Comparison of ENCODE assay signal across 15 cellular contexts in the genomic region with DNA sequence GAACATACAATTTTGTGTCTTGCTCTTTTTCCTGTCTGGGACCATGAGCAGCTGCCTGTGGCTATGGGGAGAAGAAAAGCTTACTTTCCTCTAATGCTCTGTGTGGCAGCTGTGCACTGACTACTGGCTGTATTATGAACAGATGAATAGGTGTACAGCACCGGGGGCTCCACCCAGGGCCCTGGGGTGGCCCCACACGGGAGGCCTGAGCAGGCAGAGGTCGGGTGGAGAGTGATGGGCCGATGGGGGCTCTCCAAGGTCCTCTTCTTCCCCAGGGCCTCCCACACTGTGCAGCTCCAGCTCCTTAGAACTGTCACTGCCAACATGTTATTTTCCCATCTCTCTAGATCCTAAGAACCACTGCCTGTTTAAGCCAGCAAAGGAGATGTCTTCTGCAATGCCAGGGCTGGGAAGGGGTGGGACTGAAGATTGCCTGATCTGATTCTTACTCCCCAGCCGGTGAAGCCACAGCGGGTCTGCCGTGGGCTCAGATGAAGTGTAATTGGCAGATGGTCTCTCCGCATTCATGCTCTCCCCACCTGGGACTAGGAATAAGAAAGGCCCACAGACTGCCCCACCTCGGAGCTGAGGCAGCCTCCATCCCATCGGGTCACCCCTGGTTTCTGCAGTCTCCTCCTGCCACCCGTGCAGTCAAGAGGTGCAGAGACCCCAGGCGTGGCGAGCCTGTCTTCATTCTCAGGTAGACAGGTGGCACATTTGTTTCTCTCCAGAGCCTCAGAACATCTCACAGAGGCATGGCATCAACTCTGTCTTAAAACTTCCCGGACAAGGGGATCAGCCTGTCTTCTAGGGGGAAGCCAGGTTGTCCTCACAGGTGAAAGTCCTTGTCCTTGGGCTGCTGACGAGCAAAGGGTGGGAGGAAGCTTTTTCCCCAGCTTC.
"Had no signal": no experiment of that assay in that cellular context is flagged by ENCODE, and none has a peak within 500 bp of the region (broad histone marks: within the 10 kb centered on the region; RNA-seq: fewer than 3 reads in every experiment).

No MANE protein-coding gene starts in this region.

- H3K27ac Mint-ChIP-seq: effector memory CD8-positive, alpha-beta T cell; immature natural killer cell; natural killer cell treated with Interleukin-12 subunit alpha and Interleukin-12 subunit beta and Interleukin-15 and Interleukin-18, amount 100 ng/mL, for 72 hours; stimulated activated naive CD8-positive, alpha-beta T cell treated with anti-CD3 and anti-CD28 coated beads, Interleukin-15, amount 100 ng/mL, for 72 hours had no signal

- H3K9me3 Mint-ChIP-seq: effector memory CD8-positive, alpha-beta T cell; immature natural killer cell; natural killer cell treated with Interleukin-12 subunit alpha and Interleukin-12 subunit beta and Interleukin-15 and Interleukin-18, amount 100 ng/mL, for 72 hours; stimulated activated naive CD8-positive, alpha-beta T cell treated with anti-CD3 and anti-CD28 coated beads, Interleukin-15, amount 100 ng/mL, for 72 hours had no signal

- H3K4me2 ChIP-seq: SK-N-SH had no signal

- H3K4me3 ChIP-seq: cardiac muscle cell, mucosa of descending colon had no signal

- H3K27ac ChIP-seq: cardiac muscle cell had no signal

- DNase-seq: activated CD4-positive, alpha-beta T cell treated with anti-CD3 and anti-CD28 coated beads for 48 hours; cortex of kidney; effector memory CD8-positive, alpha-beta T cell; erythroblast; immature natural killer cell; left colon; mammary epithelial cell; mucosa of descending colon; occipital lobe; SK-N-SH; stimulated activated CD4-positive, alpha-beta T cell treated with anti-CD3 and anti-CD28 coated beads, Interleukin-4, amount 100 ng/mL, for 1 hour; stimulated activated CD8-positive, alpha-beta memory T cell treated with anti-CD3 and anti-CD28 coated beads, Interleukin-4, amount 100 ng/mL, for 48 hours; stimulated activated naive CD8-positive, alpha-beta T cell treated with anti-CD3 and anti-CD28 coated beads, Interleukin-15, amount 100 ng/mL, for 72 hours had no signal

- H3K36me3 Mint-ChIP-seq: immature natural killer cell; natural killer cell treated with Interleukin-12 subunit alpha and Interleukin-12 subunit beta and Interleukin-15 and Interleukin-18, amount 100 ng/mL, for 72 hours had no signal

- H3K4me3 Mint-ChIP-seq: effector memory CD8-positive, alpha-beta T cell; immature natural killer cell; natural killer cell treated with Interleukin-12 subunit alpha and Interleukin-12 subunit beta and Interleukin-15 and Interleukin-18, amount 100 ng/mL, for 72 hours; stimulated activated naive CD8-positive, alpha-beta T cell treated with anti-CD3 and anti-CD28 coated beads, Interleukin-15, amount 100 ng/mL, for 72 hours had no signal

- H3K9me3 ChIP-seq: mucosa of descending colon, SK-N-SH had no signal

- H3K36me3 ChIP-seq: cardiac muscle cell had no signal

- H3K9ac ChIP-seq: SK-N-SH had no signal

- ATAC-seq: effector memory CD8-positive, alpha-beta T cell; left colon; mucosa of descending colon; natural killer cell treated with Interleukin-12 subunit alpha and Interleukin-12 subunit beta and Interleukin-15 and Interleukin-18, amount 100 ng/mL, for 72 hours; stimulated activated naive CD8-positive, alpha-beta T cell treated with anti-CD3 and anti-CD28 coated beads, Interleukin-15, amount 100 ng/mL, for 72 hours had no signal

- H3K4me1 Mint-ChIP-seq: immature natural killer cell had no signal
